ENCODE assay signal across 32 cellular contexts in the genomic region with DNA sequence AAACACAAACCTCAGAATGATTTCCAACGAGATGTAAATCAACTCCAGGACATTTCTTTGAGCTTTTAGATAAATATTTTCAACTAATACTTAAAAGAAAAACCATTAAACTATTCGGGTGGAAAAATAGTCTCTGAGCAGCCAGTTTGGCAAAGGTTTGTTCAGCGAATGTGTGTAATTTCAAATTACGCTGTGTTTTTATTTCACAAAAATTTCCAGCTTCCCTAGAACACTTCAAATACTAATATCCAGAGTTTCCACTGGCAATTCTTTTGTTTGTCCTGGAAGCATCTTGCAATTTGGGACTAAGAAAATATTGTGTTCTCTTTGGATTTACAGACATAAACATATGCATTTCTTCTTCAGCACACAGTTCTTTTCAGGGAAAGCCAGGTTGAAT.
"Had no signal": no experiment of that assay in that cellular context is flagged by ENCODE, and none has a peak within 500 bp of the region (broad histone marks: within the 10 kb centered on the region; RNA-seq: fewer than 3 reads in every experiment).

No MANE protein-coding gene starts in this region.

- DNase-seq: naive thymus-derived CD4-positive, alpha-beta T cell; nephron progenitor cell; occipital lobe; ovary; posterior cingulate gyrus; psoas muscle; right cardiac atrium; right lobe of liver; spleen; stimulated activated CD4-positive, alpha-beta T cell treated with anti-CD3 and anti-CD28 coated beads, Interleukin-12 subunit alpha, Interleukin-12 subunit beta, amount 100 ng/mL, for 4 hours; stimulated activated CD4-positive, alpha-beta T cell treated with anti-CD3 and anti-CD28 coated beads, Interleukin-1b, Interleukin-23, amount 100 ng/mL, for 48 hours; stimulated activated CD4-positive, alpha-beta T cell treated with anti-CD3 and anti-CD28 coated beads, Interleukin-4, amount 100 ng/mL, for 1 hour; stimulated activated CD4-positive, alpha-beta T cell treated with anti-CD3 and anti-CD28 coated beads, Interleukin-4, amount 100 ng/mL, for 4 hours; stimulated activated CD8-positive, alpha-beta memory T cell treated with anti-CD3 and anti-CD28 coated beads, Interleukin-4, amount 100 ng/mL, for 48 hours; stimulated activated naive CD4-positive, alpha-beta T cell; stimulated activated naive CD8-positive, alpha-beta T cell treated with anti-CD3 and anti-CD28 coated beads, Interleukin-15, amount 100 ng/mL, for 72 hours; stimulated activated naive CD8-positive, alpha-beta T cell treated with anti-CD3 and anti-CD28 coated beads, Interleukin-15, Interleukin-2, amounts not matched to agents 100 U/mL and 50 U/mL, for 24 hours; substantia nigra; testis; thyroid gland; transverse colon; upper lobe of right lung; uterus had no signal

- ATAC-seq: naive thymus-derived CD4-positive, alpha-beta T cell; natural killer cell treated with Interleukin-12 subunit alpha and Interleukin-12 subunit beta and Interleukin-15 and Interleukin-18, amount 100 ng/mL, for 72 hours; psoas muscle; right lobe of liver; stimulated activated memory B cell treated with anti-CD40 and anti-IgM and Interleukin-4, amounts not matched to agents 10 μg/mL and 1 μg/mL and 100 μg/mL, for 72 hours; stimulated activated naive CD8-positive, alpha-beta T cell treated with anti-CD3 and anti-CD28 coated beads, Interleukin-15, amount 100 ng/mL, for 72 hours; stimulated activated naive CD8-positive, alpha-beta T cell treated with anti-CD3 and anti-CD28 coated beads, Interleukin-15, Interleukin-2, amounts not matched to agents 100 U/mL and 50 U/mL, for 24 hours; upper lobe of right lung had no signal

- H3K4me3 ChIP-seq: ovary, psoas muscle, right lobe of liver, skin epidermis, smooth muscle cell, spleen, suprapubic skin, testis, thyroid gland, transverse colon, upper lobe of right lung, uterus had no signal

- H3K27me3 ChIP-seq: right lobe of liver, spleen, suprapubic skin, testis, thyroid gland, transverse colon, upper lobe of right lung, uterus had no signal

- H3K4me1 ChIP-seq: parathyroid adenoma, psoas muscle, right lobe of liver, spleen, suprapubic skin, testis, thyroid gland, transverse colon, upper lobe of right lung, uterus had no signal

- H3K36me3 ChIP-seq: ovary, right lobe of liver, spleen, suprapubic skin, thyroid gland, transverse colon, upper lobe of right lung, uterus had no signal

- H3K36me3 Mint-ChIP-seq: naive thymus-derived CD4-positive, alpha-beta T cell; natural killer cell treated with Interleukin-12 subunit alpha and Interleukin-12 subunit beta and Interleukin-15 and Interleukin-18, amount 100 ng/mL, for 72 hours; stimulated activated memory B cell treated with anti-CD40 and anti-IgM and Interleukin-4, amounts not matched to agents 10 μg/mL and 1 μg/mL and 100 μg/mL, for 72 hours; type B pancreatic cell had no signal

- H3K27ac ChIP-seq: ovary, parathyroid adenoma, psoas muscle, right lobe of liver, skin epidermis, spleen, suprapubic skin, testis, thyroid gland, transverse colon, upper lobe of right lung, uterus had no signal

- H3K4me3 Mint-ChIP-seq: naive thymus-derived CD4-positive, alpha-beta T cell; natural killer cell treated with Interleukin-12 subunit alpha and Interleukin-12 subunit beta and Interleukin-15 and Interleukin-18, amount 100 ng/mL, for 72 hours; nephron progenitor cell; neural crest cell; stimulated activated memory B cell treated with anti-CD40 and anti-IgM and Interleukin-4, amounts not matched to agents 10 μg/mL and 1 μg/mL and 100 μg/mL, for 72 hours; stimulated activated naive CD8-positive, alpha-beta T cell treated with anti-CD3 and anti-CD28 coated beads, Interleukin-15, amount 100 ng/mL, for 72 hours; type B pancreatic cell had no signal

- H3K27me3 Mint-ChIP-seq: natural killer cell treated with Interleukin-12 subunit alpha and Interleukin-12 subunit beta and Interleukin-15 and Interleukin-18, amount 100 ng/mL, for 72 hours; progenitor cell of endocrine pancreas; stimulated activated memory B cell treated with anti-CD40 and anti-IgM and Interleukin-4, amounts not matched to agents 10 μg/mL and 1 μg/mL and 100 μg/mL, for 72 hours; stimulated activated naive CD8-positive, alpha-beta T cell treated with anti-CD3 and anti-CD28 coated beads, Interleukin-15, amount 100 ng/mL, for 72 hours; type B pancreatic cell had no signal

- H3K4me1 Mint-ChIP-seq: naive thymus-derived CD4-positive, alpha-beta T cell; nephron progenitor cell; neural crest cell; stimulated activated memory B cell treated with anti-CD40 and anti-IgM and Interleukin-4, amounts not matched to agents 10 μg/mL and 1 μg/mL and 100 μg/mL, for 72 hours; stimulated activated naive CD8-positive, alpha-beta T cell treated with anti-CD3 and anti-CD28 coated beads, Interleukin-15, amount 100 ng/mL, for 72 hours had no signal

- H3K27ac Mint-ChIP-seq: naive thymus-derived CD4-positive, alpha-beta T cell; natural killer cell treated with Interleukin-12 subunit alpha and Interleukin-12 subunit beta and Interleukin-15 and Interleukin-18, amount 100 ng/mL, for 72 hours; nephron progenitor cell; progenitor cell of endocrine pancreas; stimulated activated memory B cell treated with anti-CD40 and anti-IgM and Interleukin-4, amounts not matched to agents 10 μg/mL and 1 μg/mL and 100 μg/mL, for 72 hours; stimulated activated naive CD8-positive, alpha-beta T cell treated with anti-CD3 and anti-CD28 coated beads, Interleukin-15, amount 100 ng/mL, for 72 hours; type B pancreatic cell had no signal

- H3K9me3 Mint-ChIP-seq: type B pancreatic cell had no signal

- H3K9me3 ChIP-seq: ovary, psoas muscle, right lobe of liver, spleen, suprapubic skin, testis, thyroid gland, transverse colon, upper lobe of right lung, uterus had no signal
